ENCODE assay signal across 9 cellular contexts in genomic region chr6:28356666-28357020, GRCh38. TPM values are rescaled to one million over a fixed set of nuclear protein-coding genes. Genes with fewer than 3 reads are reported as not detected.
DNase-seq lines count a peak whose midpoint lies in the region; ATAC-seq and TF ChIP-seq lines count a peak whose summit lies in the region.
"Had no signal": no experiment of that assay in that cellular context is flagged by ENCODE, and none has a peak within 500 bp of the region (broad histone marks: within the 10 kb centered on the region; RNA-seq: fewer than 3 reads in every experiment).

No MANE protein-coding gene starts in this region.

- H3K4me3 ChIP-seq in brain microvascular endothelial cell (ENCODE audit: low read depth, low read length) (no peak overlapping the region), lower lobe of right lung (no peak overlapping the region), tibial artery (no peak overlapping the region)

- H3K9me3 ChIP-seq in lower lobe of right lung (no peaks in the 10 kb centered on the region), tibial artery (no peaks in the 10 kb centered on the region)

- peaks cover 19% of the 10 kb centered on the region for H3K36me3 Mint-ChIP-seq in activated CD8-positive, alpha-beta T cell treated with anti-CD3 and anti-CD28 coated beads, Interleukin-2, amount 10 ng/mL, durations not matched to agents 7 days and 5 days (ENCODE audit: low read depth)
- H3K36me3 Mint-ChIP-seq in activated CD8-positive, alpha-beta T cell treated with anti-CD3 and anti-CD28 coated beads for 36 hours (ENCODE audit: low read depth), result no peaks in the 10 kb centered on the region

- peaks cover 20% of the 10 kb centered on the region for H3K4me1 ChIP-seq in lower lobe of right lung
- H3K4me1 ChIP-seq in tibial artery, result peaks cover 0 to 19% (median 17%) of the 10 kb centered on the region in 4 donors

- no peaks in the 10 kb centered on the region for H3K27me3 Mint-ChIP-seq in activated CD8-positive, alpha-beta T cell treated with anti-CD3 and anti-CD28 coated beads, Interleukin-2, amount 10 ng/mL, durations not matched to agents 7 days and 5 days (ENCODE audit: low read depth)
- H3K27me3 Mint-ChIP-seq in activated CD8-positive, alpha-beta T cell treated with anti-CD3 and anti-CD28 coated beads for 36 hours, result no peaks in the 10 kb centered on the region

- no peak for DNase-seq in activated CD8-positive, alpha-beta T cell treated with anti-CD3 and anti-CD28 coated beads, Interleukin-2, amount 10 ng/mL, durations not matched to agents 7 days and 5 days
- DNase-seq in activated CD8-positive, alpha-beta T cell treated with anti-CD3 and anti-CD28 coated beads for 36 hours, result no peak
- no peak for DNase-seq in brain microvascular endothelial cell
- no peak for DNase-seq in lower lobe of right lung
- no peak for DNase-seq in tibial artery
- no peak for DNase-seq in NCI-H1417 (lab: John Stamatoyannopoulos, UW)
- DNase-seq in HUDEP-2 (lab: John Stamatoyannopoulos, UW; ENCODE audit: unreplicated experiment in 76 of 76), result no peak
- no peak for DNase-seq in NCI-H2107 treated with DMSO at 0.1 percent for 48 hours (lab: John Stamatoyannopoulos, UW; ENCODE audit: unreplicated experiment)

- intact Hi-C loops in activated CD8-positive, alpha-beta T cell treated with anti-CD3 and anti-CD28 coated beads for 36 hours (cut with micrococcal nuclease), result loop anchor here (2.0 to 10.0 kb wide), 3 partner anchors 92 to 452 kb away; partner anchors contain the start of gene ZSCAN26
- intact Hi-C loops in lower lobe of right lung (cut with DNase I) (no loop called here), tibial artery (cut with DNase I; ENCODE audit: low total_unique reads) (loop anchor here (5.0 to 10.0 kb wide), 3 partner anchors 102 to 219 kb away; partner anchors contain the start of genes NKAPL, ZKSCAN4 and ZSCAN9)

- peak overlapping the region; percentile 90 for H3K4me3 Mint-ChIP-seq in activated CD8-positive, alpha-beta T cell treated with anti-CD3 and anti-CD28 coated beads, Interleukin-2, amount 10 ng/mL, durations not matched to agents 7 days and 5 days
- no peak overlapping the region for H3K4me3 Mint-ChIP-seq in activated CD8-positive, alpha-beta T cell treated with anti-CD3 and anti-CD28 coated beads for 36 hours

- in situ Hi-C loops in brain microvascular endothelial cell (cut with HindIII; ENCODE audit: low pct_ligation_motif_present, low sequenced_read_pairs), result no loop called here

- H3K9me3 Mint-ChIP-seq in activated CD8-positive, alpha-beta T cell treated with anti-CD3 and anti-CD28 coated beads, Interleukin-2, amount 10 ng/mL, durations not matched to agents 7 days and 5 days (ENCODE audit: insufficient read depth), result peaks cover 6% of the 10 kb centered on the region
- no peaks in the 10 kb centered on the region for H3K9me3 Mint-ChIP-seq in activated CD8-positive, alpha-beta T cell treated with anti-CD3 and anti-CD28 coated beads for 36 hours
- H3K9me3 Mint-ChIP-seq: T-helper 1 cell treated with Interleukin-12 subunit alpha and Interleukin-12 subunit beta and Interleukin-4 antibody, amounts not matched to agents 30 μg/mL and 1 μg/mL, for 36 hours had no signal

- CTCF ChIA-PET in activated CD8-positive, alpha-beta T cell treated with anti-CD3 and anti-CD28 coated beads, Interleukin-2, amount 10 ng/mL, durations not matched to agents 7 days and 5 days (lab: Charles Lee), result interaction anchor here (0.9 to 3.3 kb wide), 49 partner anchors 8 to 460 kb away, joined by 3 to 44 read pairs (median 5); partner anchors contain the start of genes PGBD1, ZKSCAN4, ZKSCAN8 and ZSCAN26
- CTCF ChIA-PET in activated CD8-positive, alpha-beta T cell treated with anti-CD3 and anti-CD28 coated beads for 36 hours (lab: Charles Lee), result interaction anchor here (0.6 to 3.5 kb wide), 50 partner anchors 9 to 585 kb away, joined by 3 to 19 read pairs (median 4); partner anchors contain the start of genes ZKSCAN4, ZKSCAN8, ZSCAN16 and ZSCAN26

- H3K27ac Mint-ChIP-seq in activated CD8-positive, alpha-beta T cell treated with anti-CD3 and anti-CD28 coated beads, Interleukin-2, amount 10 ng/mL, durations not matched to agents 7 days and 5 days, result peak overlapping the region; percentile 25
- no peak overlapping the region for H3K27ac Mint-ChIP-seq in activated CD8-positive, alpha-beta T cell treated with anti-CD3 and anti-CD28 coated beads for 36 hours

- H3K36me3 ChIP-seq in brain microvascular endothelial cell (replicated peaks) (no peaks in the 10 kb centered on the region), lower lobe of right lung (peaks cover 15% of the 10 kb centered on the region), tibial artery (peaks cover under 1 to 26% (median under 1%) of the 10 kb centered on the region in 3 donors)

- POLR2A ChIA-PET in activated CD8-positive, alpha-beta T cell treated with anti-CD3 and anti-CD28 coated beads, Interleukin-2, amount 10 ng/mL, durations not matched to agents 7 days and 5 days (lab: Charles Lee), result interaction anchor here (1.1 to 1.7 kb wide), 5 partner anchors 21 to 464 kb away, joined by 4 to 8 read pairs (median 6); partner anchors contain the start of genes ZKSCAN8, ZSCAN26 and ZSCAN31
- POLR2A ChIA-PET in activated CD8-positive, alpha-beta T cell treated with anti-CD3 and anti-CD28 coated beads for 36 hours (lab: Charles Lee), result interaction anchor here (1.0 to 1.4 kb wide), 4 partner anchors 16 to 464 kb away, joined by 3 to 5 read pairs (median 4); partner anchors contain the start of gene ZKSCAN8

- ATAC-seq in activated CD8-positive, alpha-beta T cell treated with anti-CD3 and anti-CD28 coated beads, Interleukin-2, amount 10 ng/mL, durations not matched to agents 7 days and 5 days, result no peak
- no peak for ATAC-seq in activated CD8-positive, alpha-beta T cell treated with anti-CD3 and anti-CD28 coated beads for 36 hours
- ATAC-seq in lower lobe of right lung, result no peak

- H3K4me1 Mint-ChIP-seq in activated CD8-positive, alpha-beta T cell treated with anti-CD3 and anti-CD28 coated beads, Interleukin-2, amount 10 ng/mL, durations not matched to agents 7 days and 5 days (ENCODE audit: low read depth), result peaks cover 28% of the 10 kb centered on the region
- peaks cover 17% of the 10 kb centered on the region for H3K4me1 Mint-ChIP-seq in activated CD8-positive, alpha-beta T cell treated with anti-CD3 and anti-CD28 coated beads for 36 hours (ENCODE audit: low read depth)

- H3K27me3 ChIP-seq in brain microvascular endothelial cell (replicated peaks) (no peaks in the 10 kb centered on the region), lower lobe of right lung (ENCODE audit: low read depth) (no peaks in the 10 kb centered on the region), tibial artery (no peaks in the 10 kb centered on the region)

- TF ChIP-seq CTCF in activated CD8-positive, alpha-beta T cell treated with anti-CD3 and anti-CD28 coated beads for 36 hours (IDR thresholded peaks at IDR 0.05), result no peak
- TF ChIP-seq CTCF in brain microvascular endothelial cell (IDR thresholded peaks at IDR 0.05; ENCODE audit: low read depth, low read length, missing control alignments) (no peak), lower lobe of right lung (IDR thresholded peaks at IDR 0.05) (no peak), tibial artery (IDR thresholded peaks at IDR 0.05) (no peak)

- H3K27ac ChIP-seq in brain microvascular endothelial cell (peak overlapping the region; percentile 65), lower lobe of right lung (peak overlapping the region; percentile 86), tibial artery (peak overlapping the region; percentile 77 to 82)

RNA-seq across cellular contexts. Expression of gene ZKSCAN3, which starts 6.9 kb away (rescaled TPM):
- 1 to 10 TPM; 4.6 to 5.0 TPM for total RNA-seq in activated CD8-positive, alpha-beta T cell treated with anti-CD3 and anti-CD28 coated beads, Interleukin-2, amount 10 ng/mL, durations not matched to agents 7 days and 5 days
- total RNA-seq in activated CD8-positive, alpha-beta T cell treated with anti-CD3 and anti-CD28 coated beads for 36 hours, result 1 to 10 TPM; 2.3 to 3.0 TPM
- 8.8 TPM for total RNA-seq in lower lobe of right lung

RNA-seq across cellular contexts. Expression of gene ZSCAN31, which starts 20.7 kb away (rescaled TPM):
- under 1 TPM; 0.68 to 0.78 TPM for total RNA-seq in activated CD8-positive, alpha-beta T cell treated with anti-CD3 and anti-CD28 coated beads, Interleukin-2, amount 10 ng/mL, durations not matched to agents 7 days and 5 days
- 1 to 10 TPM; 1.6 to 2.0 TPM for total RNA-seq in activated CD8-positive, alpha-beta T cell treated with anti-CD3 and anti-CD28 coated beads for 36 hours
- 15.7 TPM for total RNA-seq in lower lobe of right lung

RNA-seq across cellular contexts. Expression of gene ZSCAN12, which starts 42.9 kb away (rescaled TPM):
- 10 to 100 TPM; 10.8 to 11.4 TPM for total RNA-seq in activated CD8-positive, alpha-beta T cell treated with anti-CD3 and anti-CD28 coated beads, Interleukin-2, amount 10 ng/mL, durations not matched to agents 7 days and 5 days
- 1 to 10 TPM; 7.1 to 7.4 TPM for total RNA-seq in activated CD8-positive, alpha-beta T cell treated with anti-CD3 and anti-CD28 coated beads for 36 hours
- 5.5 TPM for total RNA-seq in lower lobe of right lung
